In the genomic region with DNA sequence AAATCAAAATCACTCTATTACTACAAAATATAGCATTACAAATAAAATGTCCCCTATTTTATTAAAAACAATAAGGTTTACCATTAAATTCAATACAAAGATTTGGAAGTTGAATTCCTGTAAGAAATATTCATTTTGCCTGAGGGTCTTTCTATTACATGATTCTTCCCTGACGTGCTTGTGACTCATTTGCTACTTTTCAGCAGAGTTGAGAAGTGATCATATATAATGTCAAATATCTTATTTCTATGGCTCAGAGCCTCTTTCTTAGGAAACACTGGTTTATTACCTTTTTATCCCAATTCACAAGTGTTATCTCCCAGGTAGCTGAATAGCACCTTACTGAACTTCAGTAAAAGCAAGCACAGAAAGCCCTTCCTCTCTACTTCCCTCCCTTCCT, we compare ENCODE assay signal across 17 cellular contexts.
DNase-seq lines count a peak whose midpoint lies in the region; ATAC-seq, FAIRE-seq and TF ChIP-seq lines count a peak whose summit lies in the region.
"Had no signal": no experiment of that assay in that cellular context is flagged by ENCODE, and none has a peak within 500 bp of the region (broad histone marks: within the 10 kb centered on the region; RNA-seq: fewer than 3 reads in every experiment).

No MANE protein-coding gene starts in this region.

- H3K9ac ChIP-seq in HepG2 (ENCODE audit: insufficient read depth, low read depth, low read length) = no peak overlapping the region
- H3K9ac ChIP-seq: BLaER1 had no signal

- FAIRE-seq in HepG2 (lab: Jason Lieb, UNC) = no peak
- FAIRE-seq: GM12892, GM18507, H54 had no signal

- no peak for TF ChIP-seq POLR2A in HepG2 (IDR thresholded peaks at IDR 0.05; ENCODE audit: insufficient read depth in 1 of 2, low read depth in 2 of 2, low read length in 2 of 2)
- TF ChIP-seq POLR2A in right lobe of liver (IDR thresholded peaks at IDR 0.05) = no peak
- TF ChIP-seq POLR2A in heart left ventricle (IDR thresholded peaks at IDR 0.05) = no peak

- no peaks in the 10 kb centered on the region for H3K79me2 ChIP-seq in HepG2 (ENCODE audit: insufficient read depth, low read length)

- no peak overlapping the region for H3K4me2 ChIP-seq in HepG2 (ENCODE audit: low read depth, low read length)
- H3K4me2 ChIP-seq: BLaER1, GM23338 had no signal

- no peaks in the 10 kb centered on the region for H3K36me3 ChIP-seq in HepG2 (replicated peaks in 1 of 2; ENCODE audit: control insufficient read depth in 1 of 2, insufficient read depth in 2 of 2, low read length in 2 of 2)
- no peaks in the 10 kb centered on the region for H3K36me3 ChIP-seq in right lobe of liver
- no peaks in the 10 kb centered on the region for H3K36me3 ChIP-seq in heart left ventricle
- H3K36me3 ChIP-seq: BLaER1 had no signal

- no peaks in the 10 kb centered on the region; a peak in 1 of 5 replicates for H3K27me3 ChIP-seq in HepG2 (ENCODE audit: control insufficient read depth in 1 of 2, insufficient read depth in 2 of 2, low read length in 2 of 2)
- no peaks in the 10 kb centered on the region for H3K27me3 ChIP-seq in right lobe of liver
- no peaks in the 10 kb centered on the region for H3K27me3 ChIP-seq in foreskin keratinocyte
- no peaks in the 10 kb centered on the region for H3K27me3 ChIP-seq in heart left ventricle
- H3K27me3 ChIP-seq: BLaER1 had no signal

- H4K20me1 ChIP-seq in HepG2 (ENCODE audit: insufficient read depth, low read length) = no peaks in the 10 kb centered on the region
- H4K20me1 ChIP-seq: BLaER1 had no signal

- WGBS in HepG2 (ENCODE audit: low lambda C conversion rate) = 0% methylated on average over 1 of the region's 1 CpG
- WGBS in right lobe of liver (ENCODE audit: insufficient coverage, low coverage, low lambda C conversion rate, missing lambda C conversion rate) = 21% methylated on average over 1 of the region's 1 CpG
- WGBS in heart left ventricle, 4 donors = 70 to 79% (median 73%) methylated on average over 1 of the region's 1 CpG

- no peak overlapping the region for H3K4me3 ChIP-seq in HepG2 (replicated peaks in 1 of 3; ENCODE audit: insufficient read depth in 1 of 3, low read depth in 2 of 3, low read length in 3 of 3)
- no peak overlapping the region for H3K4me3 ChIP-seq in right lobe of liver
- no peak overlapping the region for H3K4me3 ChIP-seq in heart left ventricle
- H3K4me3 ChIP-seq: BLaER1, GM23338 had no signal

- TF ChIP-seq CTCF in HepG2 (CRISPR knock-in tag; IDR thresholded peaks at IDR 0.05) (no peak), right lobe of liver (IDR thresholded peaks at IDR 0.05) (no peak), foreskin keratinocyte (conservative IDR thresholded peaks at IDR 0.05) (no peak), heart left ventricle (IDR thresholded peaks at IDR 0.05) (no peak)

- no peak for TF ChIP-seq RAD21 in HepG2 (CRISPR knock-in tag; IDR thresholded peaks at IDR 0.05)

- in situ Hi-C loops in HepG2 (cut with HindIII; ENCODE audit: extremely low pct_ligation_motif_present, low pct_unique_long_range_greater_than_20kb) = no loop called here

- H3K27ac ChIP-seq in HepG2 (ENCODE audit: extremely low read length, insufficient read depth, low read length) = no peak overlapping the region
- H3K27ac ChIP-seq in right lobe of liver = no peak overlapping the region
- no peak overlapping the region for H3K27ac ChIP-seq in foreskin keratinocyte
- no peak overlapping the region for H3K27ac ChIP-seq in heart left ventricle
- H3K27ac ChIP-seq: BLaER1 had no signal

- POLR2A ChIA-PET in HepG2 (lab: Yijun Ruan, JAX) = no interaction called here

- no TSS peak for BruUV-seq in HepG2 (replicated peaks; lab: Mats Ljungman, UMichigan)

- intact Hi-C loops in HepG2 (cut with micrococcal nuclease; ENCODE audit: unreplicated experiment) (no loop called here), right lobe of liver (cut with DNase I) (no loop called here), heart left ventricle (cut with DNase I) (no loop called here)

- H2AFZ ChIP-seq in HepG2 (ENCODE audit: low read length) = no peak overlapping the region
- H2AFZ ChIP-seq: GM23338 had no signal

- TF ChIP-seq EP300 in HepG2 (IDR thresholded peaks at IDR 0.05; ENCODE audit: low read depth in 2 of 2, low read length in 2 of 2) (no peak), HepG2 (CRISPR knock-in tag; IDR thresholded peaks at IDR 0.05; ENCODE audit: borderline replicate concordance) (no peak)

- DNase-seq in HepG2 (ENCODE audit: low spot score) (no peak), right lobe of liver (no peak), RPMI7951 (ENCODE audit: low read depth) (peak; percentile 5), foreskin keratinocyte (peak; percentile 42 to 73), NCI-H2171 (lab: John Stamatoyannopoulos, UW) (no peak), heart left ventricle (no peak)
- DNase-seq: 8988T; Calu3; CD8-positive, alpha-beta T cell; GDM1; HCEC 1CT had no signal

- ATAC-seq in HepG2 = no peak
- ATAC-seq in right lobe of liver = no peak
- peak; percentile 95 for ATAC-seq in foreskin keratinocyte
- no peak for ATAC-seq in heart left ventricle
- no peak for ATAC-seq in HG02759 (IDR thresholded peaks at IDR 0.05; ENCODE audit: unreplicated experiment)
- ATAC-seq: CD8-positive, alpha-beta T cell; GM23338 had no signal

- no peaks in the 10 kb centered on the region for H3K4me1 ChIP-seq in HepG2 (ENCODE audit: insufficient read depth, low read length)
- no peaks in the 10 kb centered on the region for H3K4me1 ChIP-seq in right lobe of liver
- H3K4me1 ChIP-seq in foreskin keratinocyte = peaks cover 7% of the 10 kb centered on the region
- no peaks in the 10 kb centered on the region for H3K4me1 ChIP-seq in heart left ventricle
- H3K4me1 ChIP-seq: BLaER1 had no signal

- CTCF ChIA-PET in HepG2 (lab: Yijun Ruan, JAX; ENCODE audit: low intra/inter-chr PET ratio, low total read pairs) = no interaction called here

- H3K9me3 ChIP-seq in HepG2 (ENCODE audit: low read length) = no peaks in the 10 kb centered on the region
- H3K9me3 ChIP-seq in right lobe of liver = no peaks in the 10 kb centered on the region
- H3K9me3 ChIP-seq in heart left ventricle = no peaks in the 10 kb centered on the region
- H3K9me3 ChIP-seq: BLaER1 had no signal

TF ChIP-seq in HepG2, 621 proteins besides CTCF, POLR2A, EP300 and RAD21:
- TF ChIP-seq ZFP90 (CRISPR knock-in tag; IDR thresholded peaks at IDR 0.05; ENCODE audit: borderline replicate concordance) (no peak), HNRNPK (IDR thresholded peaks at IDR 0.05; ENCODE audit: low read depth, low read length, poor library complexity, severe bottlenecking) (peak; percentile 69)

Comparison
In these comparisons a context has a peak if more than half of its experiments do, and no peak if none do; other contexts are left out.
1. DNase-seq: peak in RPMI7951 (single experiment) and foreskin keratinocyte (2 of 2); none in HepG2 (single experiment), right lobe of liver (0 of 3), NCI-H2171 (single experiment) and heart left ventricle (0 of 5).